ENCODE assay signal across 9 cellular contexts in the genomic region with DNA sequence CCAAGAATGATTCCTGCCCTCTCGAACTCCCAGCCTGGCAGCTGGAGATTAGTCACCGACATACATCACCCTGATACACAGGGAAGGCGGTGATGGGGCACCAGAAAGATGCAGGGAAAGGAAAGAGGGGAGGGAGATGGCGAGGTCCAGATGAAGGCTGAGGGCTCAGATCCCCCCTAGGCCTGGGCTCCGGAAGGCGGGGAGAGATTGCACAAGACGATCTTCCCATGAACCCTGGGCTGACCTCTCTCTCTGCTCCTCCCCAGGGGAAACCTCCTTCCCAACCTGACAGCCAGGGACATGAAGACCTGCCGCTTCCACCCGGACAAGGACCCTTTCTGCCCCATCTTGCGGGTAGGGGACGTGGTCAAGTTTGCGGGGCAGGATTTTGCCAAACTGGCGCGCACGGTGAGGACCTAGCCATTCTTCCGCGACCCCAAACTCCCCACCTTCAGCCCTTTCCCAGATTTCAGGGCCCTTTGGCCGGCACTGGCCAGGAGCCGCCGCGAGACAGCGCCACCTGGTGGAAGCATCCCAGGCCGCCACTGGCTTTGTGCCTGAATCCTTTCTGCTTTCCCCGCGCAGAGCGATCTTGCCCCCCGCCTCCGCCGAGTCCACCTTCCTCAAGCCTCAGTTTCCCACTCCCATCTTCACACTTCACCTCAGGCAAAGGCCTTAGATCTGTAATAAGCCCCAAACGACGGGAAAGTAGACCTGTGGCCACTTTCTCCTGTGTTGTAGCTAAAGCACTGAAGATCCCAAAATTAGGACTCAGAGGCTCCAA. TPM values are rescaled to one million over a fixed set of nuclear protein-coding genes. Genes with fewer than 3 reads are reported as not detected.
A peak's percentile ranks its signal among the peaks of the same experiment; 100 is the strongest.
DNase-seq lines count a peak whose midpoint lies in the region; ATAC-seq, FAIRE-seq and TF ChIP-seq lines count a peak whose summit lies in the region.
"Had no signal": no experiment of that assay in that cellular context is flagged by ENCODE, and none has a peak within 500 bp of the region (broad histone marks: within the 10 kb centered on the region; RNA-seq: fewer than 3 reads in every experiment).

No MANE protein-coding gene starts in this region.

- H3K36me3 Mint-ChIP-seq in activated T-cell treated with anti-CD3 and anti-CD28 coated beads, Interleukin-2, amount 50 U/mL, for 72 hours (ENCODE audit: insufficient read depth in 2 of 2) = peaks cover 3 to 6% of the 10 kb centered on the region in 2 donors

- H2AK5ac ChIP-seq in neuronal stem cell (ENCODE audit: low read depth, low read length) = no peak overlapping the region

- TF ChIP-seq CTCF in suprapubic skin (IDR thresholded peaks at IDR 0.05) = peak; percentile 35 to 90

- peak overlapping the region; percentile 69 for H3K18ac ChIP-seq in neuronal stem cell (ENCODE audit: low read length)

- H2AFZ ChIP-seq in neuronal stem cell (ENCODE audit: low read length) = peak overlapping the region; percentile 86

- peaks cover 12 to 17% of the 10 kb centered on the region in 2 donors for H3K4me1 ChIP-seq in neuronal stem cell (ENCODE audit: control insufficient read depth in 2 of 2, insufficient read depth in 1 of 2, low read depth in 1 of 2, low read length in 2 of 2)
- peaks cover 16% of the 10 kb centered on the region for H3K4me1 ChIP-seq in suprapubic skin

- H3K36me3 ChIP-seq in neuronal stem cell (replicated peaks in 1 of 2; ENCODE audit: control insufficient read depth in 2 of 2, insufficient read depth in 2 of 2, low read length in 2 of 2) (no peaks in the 10 kb centered on the region), suprapubic skin (no peaks in the 10 kb centered on the region)

- no peak overlapping the region for H2BK12ac ChIP-seq in neuronal stem cell (ENCODE audit: low read length)

- H3K4me3 Mint-ChIP-seq in activated T-cell treated with anti-CD3 and anti-CD28 coated beads, Interleukin-2, amount 50 U/mL, for 72 hours = no peak overlapping the region

- DNase-seq in GM18507 (ENCODE audit: extremely low spot score, insufficient read length, low read depth) = peak; percentile 50
- DNase-seq in NCI-H748 (lab: John Stamatoyannopoulos, UW; ENCODE audit: unreplicated experiment) = peak; percentile 54
- peak; percentile 70 to 76 for DNase-seq in activated T-cell treated with anti-CD3 and anti-CD28 coated beads, Interleukin-2, amount 50 U/mL, for 72 hours
- DNase-seq in fibroblast of peridontal ligament (ENCODE audit: extremely low read depth) = peak; percentile 17
- DNase-seq in neuronal stem cell (ENCODE audit: low spot score) = peak; percentile 76
- peak; percentile 82 to 86 for DNase-seq in suprapubic skin (ENCODE audit: low spot score in 2 of 2)
- no peak for DNase-seq in GDM1 (lab: John Stamatoyannopoulos, UW)

- peaks cover 0 to 4% of the 10 kb centered on the region in 2 donors for H3K9me3 Mint-ChIP-seq in activated T-cell treated with anti-CD3 and anti-CD28 coated beads, Interleukin-2, amount 50 U/mL, for 72 hours

- H3K23ac ChIP-seq in neuronal stem cell (ENCODE audit: low read depth, low read length, poor library complexity) = no peak overlapping the region

- peak; percentile 70 for FAIRE-seq in GM18507 (lab: Jason Lieb, UNC)

- H3K4ac ChIP-seq in neuronal stem cell (ENCODE audit: low read length) = no peak overlapping the region

- peak; percentile 56 to 67 for ATAC-seq in activated T-cell treated with anti-CD3 and anti-CD28 coated beads, Interleukin-2, amount 50 U/mL, for 72 hours (replicated peaks in 1 of 2)
- ATAC-seq in HG02571 (IDR thresholded peaks at IDR 0.05; ENCODE audit: unreplicated experiment) = no peak

- H3K27me3 Mint-ChIP-seq in activated T-cell treated with anti-CD3 and anti-CD28 coated beads, Interleukin-2, amount 50 U/mL, for 72 hours (ENCODE audit: low read depth) = peaks cover 9% of the 10 kb centered on the region

- H2BK5ac ChIP-seq in neuronal stem cell (ENCODE audit: low read length) = peak overlapping the region; percentile 15

- H4K91ac ChIP-seq in neuronal stem cell (ENCODE audit: low read depth, low read length, poor library complexity) = no peak overlapping the region

- no peaks in the 10 kb centered on the region for H3K79me1 ChIP-seq in neuronal stem cell (ENCODE audit: low read depth, low read length)

- peaks cover 0 to 12% (median 0%) of the 10 kb centered on the region in 3 experiments for H3K27me3 ChIP-seq in neuronal stem cell (ENCODE audit: control insufficient read depth in 3 of 3, insufficient read depth in 3 of 3, low read depth in 1 of 3, low read length in 3 of 3)
- no peaks in the 10 kb centered on the region for H3K27me3 ChIP-seq in suprapubic skin

- H3K4me1 Mint-ChIP-seq in activated T-cell treated with anti-CD3 and anti-CD28 coated beads, Interleukin-2, amount 50 U/mL, for 72 hours (ENCODE audit: low read depth) = peaks cover 13% of the 10 kb centered on the region

- no peak overlapping the region for H4K8ac ChIP-seq in neuronal stem cell (ENCODE audit: low read depth, low read length)

- H3K27ac Mint-ChIP-seq in activated T-cell treated with anti-CD3 and anti-CD28 coated beads, Interleukin-2, amount 50 U/mL, for 72 hours = no peak overlapping the region

- no peak for TF ChIP-seq POLR2A in suprapubic skin (IDR thresholded peaks at IDR 0.05)

- H2BK120ac ChIP-seq in neuronal stem cell (ENCODE audit: low read depth, low read length) = peak overlapping the region; percentile 13

- H3K14ac ChIP-seq in neuronal stem cell (ENCODE audit: low read length) = no peak overlapping the region

- no peak overlapping the region for H2BK15ac ChIP-seq in neuronal stem cell (ENCODE audit: low read length)

- H3K4me3 ChIP-seq in neuronal stem cell (ENCODE audit: low read length in 2 of 2) = no peak overlapping the region
- no peak overlapping the region for H3K4me3 ChIP-seq in suprapubic skin

- TF ChIP-seq EP300 in suprapubic skin (IDR thresholded peaks at IDR 0.05) = no peak

- H3K27ac ChIP-seq in neuronal stem cell (replicated peaks; ENCODE audit: low read length) = no peak overlapping the region
- no peak overlapping the region for H3K27ac ChIP-seq in suprapubic skin
- H3K27ac ChIP-seq: epithelial cell of prostate had no signal

- H3K9ac ChIP-seq in neuronal stem cell (ENCODE audit: low read depth, low read length, poor library complexity) = no peak overlapping the region

- no CpG with 5 or more reads among the region's 31 CpGs for WGBS in neuronal stem cell (ENCODE audit: extremely low coverage in 2 of 2, insufficient read length in 2 of 2, insufficient replicate concordance in 1 of 2), 2 donors
- WGBS in suprapubic skin = 41% methylated on average over 28 of the region's 31 CpGs

- no peak overlapping the region for H3K4me2 ChIP-seq in neuronal stem cell (ENCODE audit: insufficient read depth, low read length, poor library complexity, severe bottlenecking)

- H3K9me3 ChIP-seq in neuronal stem cell (replicated peaks in 1 of 2; ENCODE audit: control insufficient read depth in 2 of 2, insufficient read depth in 1 of 2, low read depth in 1 of 2, low read length in 2 of 2) (peaks cover 0 to 8% of the 10 kb centered on the region in 2 donors), suprapubic skin (no peaks in the 10 kb centered on the region)

RNA-seq across cellular contexts. Expression of a gene that starts 11.5 kb away (rescaled TPM):
- total RNA-seq in activated T-cell treated with anti-CD3 and anti-CD28 coated beads, Interleukin-2, amount 50 U/mL, for 72 hours = not detected
- polyA plus RNA-seq in neuronal stem cell (2013, experiment 1 of 2) = 2.9 TPM
- polyA plus RNA-seq in neuronal stem cell (2013, experiment 2 of 2) = 2.7 TPM
- total RNA-seq in suprapubic skin = not detected

RNA-seq across cellular contexts. Expression of a gene that starts 14.0 kb away (rescaled TPM):
- 100 to 1,000 TPM; 213 to 254 TPM for total RNA-seq in activated T-cell treated with anti-CD3 and anti-CD28 coated beads, Interleukin-2, amount 50 U/mL, for 72 hours
- 208 TPM for polyA plus RNA-seq in neuronal stem cell (2013, experiment 1 of 2)
- polyA plus RNA-seq in neuronal stem cell (2013, experiment 2 of 2) = 198 TPM
- total RNA-seq in suprapubic skin = 10 to 100 TPM; 59.9 to 96.5 (median 67.9) TPM

RNA-seq across cellular contexts. Expression of a gene that starts 24.9 kb away (rescaled TPM):
- 10 to 100 TPM; 16.9 to 23.8 TPM for total RNA-seq in activated T-cell treated with anti-CD3 and anti-CD28 coated beads, Interleukin-2, amount 50 U/mL, for 72 hours
- 77.7 TPM for polyA plus RNA-seq in neuronal stem cell (2013, experiment 1 of 2)
- 73.2 TPM for polyA plus RNA-seq in neuronal stem cell (2013, experiment 2 of 2)
- 100 to 1,000 TPM; 241 to 276 (median 272) TPM for total RNA-seq in suprapubic skin

RNA-seq across cellular contexts. Expression of a gene that starts 31.3 kb away (rescaled TPM):
- not detected for total RNA-seq in activated T-cell treated with anti-CD3 and anti-CD28 coated beads, Interleukin-2, amount 50 U/mL, for 72 hours
- not detected for polyA plus RNA-seq in neuronal stem cell (2013, experiment 1 of 2)
- not detected for polyA plus RNA-seq in neuronal stem cell (2013, experiment 2 of 2)
- not detected for total RNA-seq in suprapubic skin

RNA-seq across cellular contexts. Expression of a gene that starts 40.8 kb away (rescaled TPM):
- total RNA-seq in activated T-cell treated with anti-CD3 and anti-CD28 coated beads, Interleukin-2, amount 50 U/mL, for 72 hours = 1 to 10 TPM; 3.9 to 5.2 TPM
- polyA plus RNA-seq in neuronal stem cell (2013, experiment 1 of 2) = 0.24 TPM
- 0.22 TPM for polyA plus RNA-seq in neuronal stem cell (2013, experiment 2 of 2)
- 1 to 10 TPM in 1 of 4 donors, under 1 TPM in 1, not detected in 2; 0.36 to 1.8 TPM for total RNA-seq in suprapubic skin

Comparison
In these comparisons a context has a peak if more than half of its experiments do, and no peak if none do; other contexts are left out.
1. RNA of a gene that starts 24.9 kb away (total RNA-seq): 241 to 276 TPM in suprapubic skin; 16.9 to 23.8 TPM in activated T-cell treated with anti-CD3 and anti-CD28 coated beads, Interleukin-2, amount 50 U/mL, for 72 hours; every median in the first group is over 4 times any median in the second.